In genomic region chr17:28711723-28712036, GRCh38 we compare ENCODE assay signal across 8 cellular contexts. TPM values are rescaled to one million over a fixed set of nuclear protein-coding genes. Genes with fewer than 3 reads are reported as not detected.
DNase-seq lines count a peak whose midpoint lies in the region; ATAC-seq, FAIRE-seq and TF ChIP-seq lines count a peak whose summit lies in the region.

PROCA1 (minus strand) TSS chr17:28711888; CDS start chr17:28711660, 228 bp downstream.

- peaks cover 7% of the 10 kb centered on the region for H3K27me3 Mint-ChIP-seq in activated T-helper 17 cell treated with anti-CD3 and anti-CD28 coated beads, Interleukin-2, amount 50 U/mL, for 72 hours

- intact Hi-C loops in right cardiac atrium (cut with DNase I): no loop called here

- under 1% methylated on average over 20 of the region's 20 CpGs for WGBS in right cardiac atrium

- H3K27me3 ChIP-seq in right cardiac atrium (ENCODE audit: control insufficient read depth, insufficient read depth): no peaks in the 10 kb centered on the region

- no peak for TF ChIP-seq POLR2A in GM12891 (IDR thresholded peaks at IDR 0.05; ENCODE audit: low read depth, low read length)

- peaks cover 12% of the 10 kb centered on the region for H3K4me1 Mint-ChIP-seq in activated T-helper 17 cell treated with anti-CD3 and anti-CD28 coated beads, Interleukin-2, amount 50 U/mL, for 72 hours
- peaks cover 15% of the 10 kb centered on the region for H3K4me1 Mint-ChIP-seq in stimulated activated effector memory CD8-positive, alpha-beta T cell treated with anti-CD3 and anti-CD28 coated beads, Interleukin-12 subunit alpha, Interleukin-12 subunit beta, amount 100 ng/mL, for 72 hours

- peak within 1 kb of the TSS; percentile 74 for H3K27ac Mint-ChIP-seq in activated T-helper 17 cell treated with anti-CD3 and anti-CD28 coated beads, Interleukin-2, amount 50 U/mL, for 72 hours
- H3K27ac Mint-ChIP-seq in stimulated activated effector memory CD8-positive, alpha-beta T cell treated with anti-CD3 and anti-CD28 coated beads, Interleukin-12 subunit alpha, Interleukin-12 subunit beta, amount 100 ng/mL, for 72 hours: peak within 1 kb of the TSS; percentile 94

- ATAC-seq in GM18867 (IDR thresholded peaks at IDR 0.05; ENCODE audit: unreplicated experiment): peak; percentile 30
- ATAC-seq in HG02973 (IDR thresholded peaks at IDR 0.05; ENCODE audit: unreplicated experiment): peak; percentile 23
- ATAC-seq in activated T-helper 17 cell treated with anti-CD3 and anti-CD28 coated beads, Interleukin-2, amount 50 U/mL, for 72 hours (replicated peaks): peak; percentile 50
- peak; percentile 32 to 49 for ATAC-seq in right cardiac atrium
- ATAC-seq in stimulated activated effector memory CD8-positive, alpha-beta T cell treated with anti-CD3 and anti-CD28 coated beads, Interleukin-12 subunit alpha, Interleukin-12 subunit beta, amount 100 ng/mL, for 72 hours: peak; percentile 66

- peaks cover 8% of the 10 kb centered on the region for H3K4me1 ChIP-seq in right cardiac atrium (ENCODE audit: control insufficient read depth, insufficient read depth, low read length)

- H3K9me3 Mint-ChIP-seq in activated T-helper 17 cell treated with anti-CD3 and anti-CD28 coated beads, Interleukin-2, amount 50 U/mL, for 72 hours: no peaks in the 10 kb centered on the region
- no peaks in the 10 kb centered on the region for H3K9me3 Mint-ChIP-seq in stimulated activated effector memory CD8-positive, alpha-beta T cell treated with anti-CD3 and anti-CD28 coated beads, Interleukin-12 subunit alpha, Interleukin-12 subunit beta, amount 100 ng/mL, for 72 hours

- peak within 1 kb of the TSS; percentile 37 for H3K4me3 ChIP-seq in right cardiac atrium (ENCODE audit: low read length)

- H3K27ac ChIP-seq in right cardiac atrium (ENCODE audit: low read length): peak within 1 kb of the TSS; percentile 94

- DNase-seq in right cardiac atrium: no peak
- DNase-seq in stimulated activated effector memory CD8-positive, alpha-beta T cell treated with anti-CD3 and anti-CD28 coated beads, Interleukin-12 subunit alpha, Interleukin-12 subunit beta, amount 100 ng/mL, for 72 hours (ENCODE audit: low spot score in 2 of 2): no peak
- DNase-seq in NCI-H187 (lab: John Stamatoyannopoulos, UW): no peak
- no peak for DNase-seq in iPS-NIHi7 (ENCODE audit: extremely low spot score)
- no peak for DNase-seq in GM12891 (ENCODE audit: insufficient read length, low spot score)

- no peaks in the 10 kb centered on the region for H3K36me3 Mint-ChIP-seq in activated T-helper 17 cell treated with anti-CD3 and anti-CD28 coated beads, Interleukin-2, amount 50 U/mL, for 72 hours (ENCODE audit: low read depth)
- no peaks in the 10 kb centered on the region for H3K36me3 Mint-ChIP-seq in stimulated activated effector memory CD8-positive, alpha-beta T cell treated with anti-CD3 and anti-CD28 coated beads, Interleukin-12 subunit alpha, Interleukin-12 subunit beta, amount 100 ng/mL, for 72 hours

- H3K4me3 Mint-ChIP-seq in activated T-helper 17 cell treated with anti-CD3 and anti-CD28 coated beads, Interleukin-2, amount 50 U/mL, for 72 hours: peak within 1 kb of the TSS; percentile 91
- peak within 1 kb of the TSS; percentile 86 for H3K4me3 Mint-ChIP-seq in stimulated activated effector memory CD8-positive, alpha-beta T cell treated with anti-CD3 and anti-CD28 coated beads, Interleukin-12 subunit alpha, Interleukin-12 subunit beta, amount 100 ng/mL, for 72 hours

- FAIRE-seq in GM12891 (lab: Jason Lieb, UNC): no peak

- H3K9me3 ChIP-seq in right cardiac atrium (ENCODE audit: control insufficient read depth, low read length): no peaks in the 10 kb centered on the region

TF ChIP-seq in GM12891, 5 proteins besides CTCF, POLR2A, EP300 and RAD21:
- TF ChIP-seq POU2F2 (IDR thresholded peaks at IDR 0.05; ENCODE audit: low read depth, low read length) (no peak), POLR2AphosphoS5 (IDR thresholded peaks at IDR 0.05; ENCODE audit: low read depth, low read length) (no peak), PAX5 (IDR thresholded peaks at IDR 0.05; ENCODE audit: insufficient read depth, low read length, severe bottlenecking) (no peak), TAF1 (IDR thresholded peaks at IDR 0.05; ENCODE audit: low read depth, low read length) (no peak), SPI1 (IDR thresholded peaks at IDR 0.05; ENCODE audit: low read depth, low read length) (no peak)
TF ChIP-seq in GM12891: peak in this region for 0.

RNA-seq across cellular contexts. Expression of gene PROCA1, which starts in this region (rescaled TPM):
- total RNA-seq in activated T-helper 17 cell treated with anti-CD3 and anti-CD28 coated beads, Interleukin-2, amount 50 U/mL, for 72 hours: 10 to 100 TPM in 1 of 2 donors, 1 to 10 TPM in 1; 4.4 to 12.4 TPM
- 1 to 10 TPM; 1.3 to 3.3 (median 2.5) TPM for total RNA-seq in right cardiac atrium
- 2.2 TPM for polyA plus RNA-seq in right cardiac atrium
- polyA plus RNA-seq in GM12891 (2012; ENCODE audit: low read depth, missing spikeins): 2.1 TPM
